In genomic region chr1:17929224-17929623, GRCh38 we compare ENCODE assay signal across 13 cellular contexts.
"Had no signal": no experiment of that assay in that cellular context is flagged by ENCODE, and none has a peak within 500 bp of the region (broad histone marks: within the 10 kb centered on the region; RNA-seq: fewer than 3 reads in every experiment).

No MANE protein-coding gene starts in this region.

- ATAC-seq: foreskin keratinocyte; left lung; mucosa of descending colon; naive thymus-derived CD8-positive, alpha-beta T cell had no signal

- DNase-seq: effector CD4-positive, alpha-beta T cell; endodermal cell; erythroblast; foreskin keratinocyte; immature natural killer cell; left lung; mucosa of descending colon; naive thymus-derived CD8-positive, alpha-beta T cell; sigmoid colon; stimulated activated CD4-positive, alpha-beta T cell treated with anti-CD3 and anti-CD28 coated beads, Interleukin-12 subunit alpha, Interleukin-12 subunit beta, amount 100 ng/mL, for 4 hours; stimulated activated naive CD4-positive, alpha-beta T cell; stomach; transverse colon had no signal
